In genomic region chr5:177085985-177086917, GRCh38 we compare ENCODE assay signal across 8 cellular contexts. TPM values are rescaled to one million over a fixed set of nuclear protein-coding genes. Genes with fewer than 3 reads are reported as not detected.
A peak's percentile ranks its signal among the peaks of the same experiment; 100 is the strongest.
DNase-seq lines count a peak whose midpoint lies in the region; ATAC-seq and TF ChIP-seq lines count a peak whose summit lies in the region.

TSS of gene FGFR4 (plus strand) at chr5:177086915. CDS start at chr5:177089603, 2,688 bp downstream.

- H3K9ac ChIP-seq in colonic mucosa (ENCODE audit: low read depth in 2 of 2, low read length in 2 of 2), result peak within 1 kb of the TSS; percentile 76 to 93

- H3K4me1 ChIP-seq in GM23338 (ENCODE audit: insufficient read depth) (peaks cover 24% of the 10 kb centered on the region), colonic mucosa (no peaks in the 10 kb centered on the region), lower lobe of right lung (peaks cover 10% of the 10 kb centered on the region)

- H3K27ac Mint-ChIP-seq in GM23338 (peak within 1 kb of the TSS; percentile 17; the same call in 1 of the 2 replicates), WTC11 (peak within 1 kb of the TSS; percentile 93)

- H3K27ac ChIP-seq in GM23338 (ENCODE audit: low read depth) (peak within 1 kb of the TSS; percentile 81), colonic mucosa (peak within 1 kb of the TSS; percentile 87), lower lobe of right lung (peak within 1 kb of the TSS; percentile 67)

- CTCF ChIA-PET in WTC11 (lab: Charles Lee), result interaction anchor here (0.6 to 7.6 kb wide), 35 partner anchors 8 to 686 kb away, joined by 3 to 124 read pairs (median 4); partner anchors contain the start of genes EIF4E1B, SNCB, TSPAN17 and ZNF346

- H3K9me3 ChIP-seq in colonic mucosa, result no peaks in the 10 kb centered on the region
- no peaks in the 10 kb centered on the region for H3K9me3 ChIP-seq in lower lobe of right lung

- H3K4me2 ChIP-seq in GM23338, result peak within 1 kb of the TSS; percentile 98

- H3K9me3 Mint-ChIP-seq in GM23338 (no peaks in the 10 kb centered on the region), WTC11 (no peaks in the 10 kb centered on the region)

- H3K4me1 Mint-ChIP-seq in GM23338 (peaks cover 31% of the 10 kb centered on the region), WTC11 (peaks cover 37% of the 10 kb centered on the region)

- DNase-seq in EH (ENCODE audit: low read depth) (peak; percentile 66), GM23338 (ENCODE audit: low spot score) (peak; percentile 96), MV-4-11 (lab: John Stamatoyannopoulos, UW) (peak; percentile 16), WTC11 (ENCODE audit: low spot score) (peak; percentile 91), colonic mucosa (peak; percentile 91), lower lobe of right lung (peak; percentile 78), pons (ENCODE audit: low spot score) (no peak)
- peak; percentile 39 for DNase-seq in stimulated activated CD8-positive, alpha-beta memory T cell treated with anti-CD3 and anti-CD28 coated beads, Interleukin-15, amount 100 ng/mL, for 24 hours (ENCODE audit: low read depth)

- POLR2A ChIA-PET in WTC11 (lab: Charles Lee), result interaction anchor here (0.5 to 1.3 kb wide), 4 partner anchors 9 to 64 kb away, joined by 3 to 4 read pairs (median 4); partner anchors contain the start of gene ZNF346

- H3K36me3 ChIP-seq in GM23338 (ENCODE audit: insufficient read depth) (no peaks in the 10 kb centered on the region; the same call in 1 of the 2 replicates), colonic mucosa (no peaks in the 10 kb centered on the region), lower lobe of right lung (no peaks in the 10 kb centered on the region)

- no peaks in the 10 kb centered on the region for H3K9me2 ChIP-seq in GM23338 (ENCODE audit: insufficient read depth)

- peak; percentile 76 for ATAC-seq in GM23338
- ATAC-seq in WTC11, result peak; percentile 90
- ATAC-seq in lower lobe of right lung, result peak; percentile 87 to 88

- H3F3A ChIP-seq in GM23338 (replicated peaks; ENCODE audit: low read depth), result peaks cover 17% of the 10 kb centered on the region

- H3K36me3 Mint-ChIP-seq in GM23338 (ENCODE audit: low read depth) (peaks cover 12% of the 10 kb centered on the region; the same call in 2 of the 3 replicates), WTC11 (peaks cover 5% of the 10 kb centered on the region; the same call in 1 of the 2 replicates)

- H3K4me3 Mint-ChIP-seq in GM23338, result peak within 1 kb of the TSS; percentile 71
- peak within 1 kb of the TSS; percentile 80 for H3K4me3 Mint-ChIP-seq in WTC11

- TF ChIP-seq CTCF in GM23338 (conservative IDR thresholded peaks at IDR 0.05; ENCODE audit: low read depth in 2 of 2) (no peak), WTC11 (IDR thresholded peaks at IDR 0.05) (no peak), colonic mucosa (IDR thresholded peaks at IDR 0.05) (no peak), lower lobe of right lung (IDR thresholded peaks at IDR 0.05) (no peak)

- H3K79me2 ChIP-seq in GM23338 (replicated peaks; ENCODE audit: insufficient read depth), result peaks cover 22% of the 10 kb centered on the region

- no peaks in the 10 kb centered on the region for H3K27me3 ChIP-seq in GM23338 (ENCODE audit: insufficient read depth)
- H3K27me3 ChIP-seq in colonic mucosa, result no peaks in the 10 kb centered on the region
- no peaks in the 10 kb centered on the region for H3K27me3 ChIP-seq in lower lobe of right lung (ENCODE audit: low read depth)

- H3K4me3 ChIP-seq in GM23338 (peak within 1 kb of the TSS; percentile 95), colonic mucosa (peak within 1 kb of the TSS; percentile 54), lower lobe of right lung (peak within 1 kb of the TSS; percentile 62)

- H4K20me1 ChIP-seq in GM23338 (replicated peaks; ENCODE audit: insufficient read depth), result peaks cover 3% of the 10 kb centered on the region; the same call in 1 of the 2 replicates

- peak within 1 kb of the TSS; percentile 78 for H2AFZ ChIP-seq in GM23338

- intact Hi-C loops in colonic mucosa (cut with DNase I) (no loop called here), lower lobe of right lung (cut with DNase I) (no loop called here)

- peaks cover 11% of the 10 kb centered on the region for H3K27me3 Mint-ChIP-seq in GM23338 (ENCODE audit: insufficient read depth, low read depth, poor library complexity)
- no peaks in the 10 kb centered on the region; the same call in 1 of the 2 replicates for H3K27me3 Mint-ChIP-seq in WTC11 (ENCODE audit: low read depth)

TF ChIP-seq in GM23338, 12 proteins besides CTCF, POLR2A, EP300 and RAD21:
- peak; percentile 80 for TF ChIP-seq STAT1 (IDR thresholded peaks at IDR 0.05; ENCODE audit: unreplicated experiment)
- TF ChIP-seq JUNB (IDR thresholded peaks at IDR 0.05; ENCODE audit: unreplicated experiment), result no peak

TF ChIP-seq in WTC11, 78 proteins besides CTCF, POLR2A, EP300 and RAD21:
- TF ChIP-seq ETV6 (CRISPR knock-in tag; IDR thresholded peaks at IDR 0.05) (no peak), ZNF232 (CRISPR knock-in tag; IDR thresholded peaks at IDR 0.05) (no peak), TP53 (CRISPR knock-in tag; IDR thresholded peaks at IDR 0.05) (no peak), GRHL2 (CRISPR knock-in tag; IDR thresholded peaks at IDR 0.05; ENCODE audit: insufficient replicate concordance, severe bottlenecking) (no peak), OVOL2 (CRISPR knock-in tag; IDR thresholded peaks at IDR 0.05; ENCODE audit: borderline replicate concordance) (no peak), CREB1 (CRISPR knock-in tag; IDR thresholded peaks at IDR 0.05) (no peak), NR2C2 (CRISPR knock-in tag; IDR thresholded peaks at IDR 0.05) (no peak), ZNF263 (CRISPR knock-in tag; IDR thresholded peaks at IDR 0.05; ENCODE audit: low read depth) (no peak), EMX1 (CRISPR knock-in tag; IDR thresholded peaks at IDR 0.05) (no peak)
- TF ChIP-seq, protein P1, sequence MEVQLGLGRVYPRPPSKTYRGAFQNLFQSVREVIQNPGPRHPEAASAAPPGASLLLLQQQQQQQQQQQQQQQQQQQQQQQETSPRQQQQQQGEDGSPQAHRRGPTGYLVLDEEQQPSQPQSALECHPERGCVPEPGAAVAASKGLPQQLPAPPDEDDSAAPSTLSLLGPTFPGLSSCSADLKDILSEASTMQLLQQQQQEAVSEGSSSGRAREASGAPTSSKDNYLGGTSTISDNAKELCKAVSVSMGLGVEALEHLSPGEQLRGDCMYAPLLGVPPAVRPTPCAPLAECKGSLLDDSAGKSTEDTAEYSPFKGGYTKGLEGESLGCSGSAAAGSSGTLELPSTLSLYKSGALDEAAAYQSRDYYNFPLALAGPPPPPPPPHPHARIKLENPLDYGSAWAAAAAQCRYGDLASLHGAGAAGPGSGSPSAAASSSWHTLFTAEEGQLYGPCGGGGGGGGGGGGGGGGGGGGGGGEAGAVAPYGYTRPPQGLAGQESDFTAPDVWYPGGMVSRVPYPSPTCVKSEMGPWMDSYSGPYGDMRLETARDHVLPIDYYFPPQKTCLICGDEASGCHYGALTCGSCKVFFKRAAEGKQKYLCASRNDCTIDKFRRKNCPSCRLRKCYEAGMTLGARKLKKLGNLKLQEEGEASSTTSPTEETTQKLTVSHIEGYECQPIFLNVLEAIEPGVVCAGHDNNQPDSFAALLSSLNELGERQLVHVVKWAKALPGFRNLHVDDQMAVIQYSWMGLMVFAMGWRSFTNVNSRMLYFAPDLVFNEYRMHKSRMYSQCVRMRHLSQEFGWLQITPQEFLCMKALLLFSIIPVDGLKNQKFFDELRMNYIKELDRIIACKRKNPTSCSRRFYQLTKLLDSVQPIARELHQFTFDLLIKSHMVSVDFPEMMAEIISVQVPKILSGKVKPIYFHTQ (CRISPR knock-in tag; IDR thresholded peaks at IDR 0.05), result no peak
- TF ChIP-seq, protein P2, sequence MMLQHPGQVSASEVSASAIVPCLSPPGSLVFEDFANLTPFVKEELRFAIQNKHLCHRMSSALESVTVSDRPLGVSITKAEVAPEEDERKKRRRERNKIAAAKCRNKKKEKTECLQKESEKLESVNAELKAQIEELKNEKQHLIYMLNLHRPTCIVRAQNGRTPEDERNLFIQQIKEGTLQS (CRISPR knock-in tag; conservative IDR thresholded peaks at IDR 0.05), result no peak
TF ChIP-seq in WTC11: peak in this region for 0.

RNA-seq across cellular contexts. Expression of gene FGFR4, which starts in this region (rescaled TPM):
- 145 and 150 TPM in 2 replicates for total RNA-seq in GM23338 (2014; rRNA removed; shearing (Covaris generic))
- polyA plus RNA-seq in GM23338 (2016; fragmentation: Nextera tagmentation; extraction: Ambion mirVana), result 40.3 and 43.4 TPM in 2 replicates
- 108 to 122 TPM (median 111 TPM) in 3 replicates for total RNA-seq in WTC11 (2021)
- 100 to 1,000 TPM in 1 of 2 donors, 10 to 100 TPM in 1; 58.7 to 118 TPM for total RNA-seq in colonic mucosa
- total RNA-seq in lower lobe of right lung, result 59.7 TPM
